18 cellular contexts compared by ENCODE assay signal in the genomic region with DNA sequence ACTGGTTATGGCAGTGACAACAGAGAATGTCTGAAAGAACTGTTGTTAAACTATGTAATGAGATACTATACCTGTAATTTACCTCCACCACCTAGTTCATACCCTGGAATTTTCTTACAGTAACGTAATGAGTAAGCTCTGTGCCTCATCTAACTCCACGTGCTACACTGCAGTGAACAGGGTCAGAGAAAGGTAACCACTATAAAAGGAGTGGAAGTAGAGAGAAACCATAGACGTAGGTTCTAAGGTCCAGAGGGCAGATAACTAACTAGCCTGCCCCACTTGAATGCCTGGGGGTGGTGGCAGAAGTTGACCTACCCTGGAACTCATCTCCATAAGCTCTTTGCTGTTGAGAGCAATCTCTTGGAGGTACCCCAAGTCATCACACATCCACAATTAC. TPM values are rescaled to one million over a fixed set of nuclear protein-coding genes. Genes with fewer than 3 reads are reported as not detected.
"Had no signal": no experiment of that assay in that cellular context is flagged by ENCODE, and none has a peak within 500 bp of the region (broad histone marks: within the 10 kb centered on the region; RNA-seq: fewer than 3 reads in every experiment).

No MANE protein-coding gene starts in this region.

- DNase-seq: activated CD4-positive, alpha-beta T cell treated with anti-CD3 and anti-CD28 coated beads for 36 hours; activated CD8-positive, alpha-beta memory T cell treated with anti-CD3 and anti-CD28 coated beads, Interleukin-2, amount 50 U/mL, for 4 hours; activated CD8-positive, alpha-beta T cell treated with anti-CD3 and anti-CD28 coated beads for 36 hours; activated gamma-delta T cell treated with Interleukin-2 at 50 U/mL for 16 hours; activated naive CD8-positive, alpha-beta T cell treated with anti-CD3 and anti-CD28 coated beads, Interleukin-2, amount 10 ng/mL, durations not matched to agents 7 days and 5 days; activated T-cell treated with anti-CD3 and anti-CD28 coated beads, Interleukin-2, amount 50 U/mL, for 72 hours; aorta; naive B cell; stimulated activated CD4-positive, alpha-beta T cell treated with anti-CD3 and anti-CD28 coated beads, Interleukin-1b, Interleukin-23, amount 100 ng/mL, for 48 hours; stimulated activated naive CD4-positive, alpha-beta T cell; substantia nigra; transverse colon; WERI-Rb-1 had no signal

- H3K9me3 ChIP-seq: neutrophil, transverse colon had no signal

- ATAC-seq: activated CD4-positive, alpha-beta T cell treated with anti-CD3 and anti-CD28 coated beads for 36 hours; activated CD8-positive, alpha-beta T cell treated with anti-CD3 and anti-CD28 coated beads for 36 hours; activated T-cell treated with anti-CD3 and anti-CD28 coated beads, Interleukin-2, amount 50 U/mL, for 72 hours had no signal

- H3K4me1 ChIP-seq: esophagus muscularis mucosa, transverse colon had no signal

- FAIRE-seq: bronchial epithelial cell had no signal

- H3K27me3 Mint-ChIP-seq: activated CD4-positive, alpha-beta T cell treated with anti-CD3 and anti-CD28 coated beads for 36 hours; activated CD8-positive, alpha-beta T cell treated with anti-CD3 and anti-CD28 coated beads for 36 hours; naive B cell had no signal

- H3K4me3 Mint-ChIP-seq: activated CD4-positive, alpha-beta T cell treated with anti-CD3 and anti-CD28 coated beads for 36 hours; activated CD8-positive, alpha-beta T cell treated with anti-CD3 and anti-CD28 coated beads for 36 hours; activated naive CD8-positive, alpha-beta T cell treated with anti-CD3 and anti-CD28 coated beads, Interleukin-2, amount 10 ng/mL, durations not matched to agents 7 days and 5 days; activated T-cell treated with anti-CD3 and anti-CD28 coated beads, Interleukin-2, amount 50 U/mL, for 72 hours; naive B cell had no signal

- H3K4me3 ChIP-seq: esophagus muscularis mucosa, lung, transverse colon had no signal

- H3K36me3 ChIP-seq: esophagus muscularis mucosa, neutrophil, transverse colon, WERI-Rb-1 had no signal

- H3K27ac ChIP-seq: esophagus muscularis mucosa, neutrophil, transverse colon, WERI-Rb-1 had no signal

- H3K4me1 Mint-ChIP-seq: activated CD4-positive, alpha-beta T cell treated with anti-CD3 and anti-CD28 coated beads for 36 hours; activated naive CD8-positive, alpha-beta T cell treated with anti-CD3 and anti-CD28 coated beads, Interleukin-2, amount 10 ng/mL, durations not matched to agents 7 days and 5 days; naive B cell had no signal

- H3K36me3 Mint-ChIP-seq: activated naive CD8-positive, alpha-beta T cell treated with anti-CD3 and anti-CD28 coated beads, Interleukin-2, amount 10 ng/mL, durations not matched to agents 7 days and 5 days; naive B cell had no signal

- H3K27ac Mint-ChIP-seq: activated CD4-positive, alpha-beta T cell treated with anti-CD3 and anti-CD28 coated beads for 36 hours; activated CD8-positive, alpha-beta T cell treated with anti-CD3 and anti-CD28 coated beads for 36 hours; activated naive CD8-positive, alpha-beta T cell treated with anti-CD3 and anti-CD28 coated beads, Interleukin-2, amount 10 ng/mL, durations not matched to agents 7 days and 5 days; activated T-cell treated with anti-CD3 and anti-CD28 coated beads, Interleukin-2, amount 50 U/mL, for 72 hours; naive B cell had no signal

- H3K27me3 ChIP-seq: esophagus muscularis mucosa, neutrophil, transverse colon had no signal

RNA-seq across cellular contexts. Expression of a gene that starts 44.3 kb away (rescaled TPM):
- total RNA-seq: activated CD4-positive, alpha-beta T cell treated with anti-CD3 and anti-CD28 coated beads for 36 hours; activated CD8-positive, alpha-beta T cell treated with anti-CD3 and anti-CD28 coated beads for 36 hours; activated T-cell treated with anti-CD3 and anti-CD28 coated beads, Interleukin-2, amount 50 U/mL, for 72 hours; fibroblast of villous mesenchyme had no signal
- polyA plus RNA-seq: aorta had no signal
